Comparison of ENCODE assay signal across 1 cellular context in the genomic region with DNA sequence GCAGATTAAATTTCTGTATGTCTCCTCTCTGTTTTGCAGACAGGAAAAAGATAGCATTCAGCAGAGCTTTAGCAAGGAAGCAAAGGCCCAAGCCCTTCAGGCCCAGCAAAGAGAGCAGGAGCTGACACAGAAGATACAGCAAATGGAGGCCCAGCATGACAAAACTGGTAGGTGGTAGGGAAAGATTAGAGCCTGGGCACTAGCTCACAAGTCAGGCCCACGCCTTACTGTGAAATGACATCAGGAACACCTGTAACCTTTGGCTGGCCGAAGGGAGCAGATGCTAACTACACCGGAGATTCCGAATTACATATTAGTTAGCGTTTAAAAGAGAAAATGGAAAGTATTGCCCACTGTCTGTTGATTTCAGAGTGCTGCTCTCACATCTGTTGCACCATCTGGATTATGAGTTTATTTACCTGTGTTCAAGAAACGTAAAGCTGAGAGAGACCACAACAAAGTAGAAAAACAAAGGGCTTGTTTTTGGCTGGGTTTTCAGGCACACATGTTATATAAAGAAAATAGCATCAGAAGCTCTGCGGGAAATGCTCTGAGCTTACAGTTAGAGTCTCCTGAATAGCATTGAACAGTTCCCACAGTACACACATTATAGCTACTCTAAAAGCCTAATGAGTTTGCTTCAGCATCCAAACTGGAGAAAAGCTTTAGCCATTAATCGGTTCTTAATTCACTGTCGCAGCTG.
TF ChIP-seq lines count a peak whose summit lies in the region.

No MANE protein-coding gene starts in this region.

TF ChIP-seq in SK-N-SH treated with all-trans-retinoic acid at 6 μM for 48 hours, 23 proteins besides CTCF, POLR2A, EP300 and RAD21 (continued from another document):
- TF ChIP-seq ZNF70 (CRISPR knock-in tag; IDR thresholded peaks at IDR 0.05) = no peak
- no peak for TF ChIP-seq OSR1 (CRISPR knock-in tag; IDR thresholded peaks at IDR 0.05)
- no peak for TF ChIP-seq CREB5 (CRISPR knock-in tag; IDR thresholded peaks at IDR 0.05; ENCODE audit: low read depth)
- no peak for TF ChIP-seq ISL1 (CRISPR knock-in tag; IDR thresholded peaks at IDR 0.05)
- TF ChIP-seq, protein P1, sequence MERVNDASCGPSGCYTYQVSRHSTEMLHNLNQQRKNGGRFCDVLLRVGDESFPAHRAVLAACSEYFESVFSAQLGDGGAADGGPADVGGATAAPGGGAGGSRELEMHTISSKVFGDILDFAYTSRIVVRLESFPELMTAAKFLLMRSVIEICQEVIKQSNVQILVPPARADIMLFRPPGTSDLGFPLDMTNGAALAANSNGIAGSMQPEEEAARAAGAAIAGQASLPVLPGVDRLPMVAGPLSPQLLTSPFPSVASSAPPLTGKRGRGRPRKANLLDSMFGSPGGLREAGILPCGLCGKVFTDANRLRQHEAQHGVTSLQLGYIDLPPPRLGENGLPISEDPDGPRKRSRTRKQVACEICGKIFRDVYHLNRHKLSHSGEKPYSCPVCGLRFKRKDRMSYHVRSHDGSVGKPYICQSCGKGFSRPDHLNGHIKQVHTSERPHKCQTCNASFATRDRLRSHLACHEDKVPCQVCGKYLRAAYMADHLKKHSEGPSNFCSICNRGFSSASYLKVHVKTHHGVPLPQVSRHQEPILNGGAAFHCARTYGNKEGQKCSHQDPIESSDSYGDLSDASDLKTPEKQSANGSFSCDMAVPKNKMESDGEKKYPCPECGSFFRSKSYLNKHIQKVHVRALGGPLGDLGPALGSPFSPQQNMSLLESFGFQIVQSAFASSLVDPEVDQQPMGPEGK (CRISPR knock-in tag; IDR thresholded peaks at IDR 0.05; ENCODE audit: borderline replicate concordance) = no peak
- TF ChIP-seq PPARA (CRISPR knock-in tag; IDR thresholded peaks at IDR 0.05; ENCODE audit: borderline replicate concordance) = no peak
- no peak for TF ChIP-seq ZFP3 (CRISPR knock-in tag; IDR thresholded peaks at IDR 0.05)
- TF ChIP-seq TOX (CRISPR knock-in tag; IDR thresholded peaks at IDR 0.05; ENCODE audit: borderline replicate concordance) = no peak
- TF ChIP-seq, protein P2, sequence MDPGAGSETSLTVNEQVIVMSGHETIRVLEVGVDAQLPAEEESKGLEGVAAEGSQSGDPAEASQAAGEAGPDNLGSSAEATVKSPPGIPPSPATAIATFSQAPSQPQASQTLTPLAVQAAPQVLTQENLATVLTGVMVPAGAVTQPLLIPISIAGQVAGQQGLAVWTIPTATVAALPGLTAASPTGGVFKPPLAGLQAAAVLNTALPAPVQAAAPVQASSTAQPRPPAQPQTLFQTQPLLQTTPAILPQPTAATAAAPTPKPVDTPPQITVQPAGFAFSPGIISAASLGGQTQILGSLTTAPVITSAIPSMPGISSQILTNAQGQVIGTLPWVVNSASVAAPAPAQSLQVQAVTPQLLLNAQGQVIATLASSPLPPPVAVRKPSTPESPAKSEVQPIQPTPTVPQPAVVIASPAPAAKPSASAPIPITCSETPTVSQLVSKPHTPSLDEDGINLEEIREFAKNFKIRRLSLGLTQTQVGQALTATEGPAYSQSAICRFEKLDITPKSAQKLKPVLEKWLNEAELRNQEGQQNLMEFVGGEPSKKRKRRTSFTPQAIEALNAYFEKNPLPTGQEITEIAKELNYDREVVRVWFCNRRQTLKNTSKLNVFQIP (CRISPR knock-in tag; IDR thresholded peaks at IDR 0.05; ENCODE audit: borderline replicate concordance, low read depth) = no peak
- TF ChIP-seq GLIS3 (CRISPR knock-in tag; IDR thresholded peaks at IDR 0.05) = no peak
- TF ChIP-seq BACH2 (CRISPR knock-in tag; IDR thresholded peaks at IDR 0.05; ENCODE audit: borderline replicate concordance) = no peak
